Comparison of ENCODE assay signal across 12 cellular contexts in the genomic region with DNA sequence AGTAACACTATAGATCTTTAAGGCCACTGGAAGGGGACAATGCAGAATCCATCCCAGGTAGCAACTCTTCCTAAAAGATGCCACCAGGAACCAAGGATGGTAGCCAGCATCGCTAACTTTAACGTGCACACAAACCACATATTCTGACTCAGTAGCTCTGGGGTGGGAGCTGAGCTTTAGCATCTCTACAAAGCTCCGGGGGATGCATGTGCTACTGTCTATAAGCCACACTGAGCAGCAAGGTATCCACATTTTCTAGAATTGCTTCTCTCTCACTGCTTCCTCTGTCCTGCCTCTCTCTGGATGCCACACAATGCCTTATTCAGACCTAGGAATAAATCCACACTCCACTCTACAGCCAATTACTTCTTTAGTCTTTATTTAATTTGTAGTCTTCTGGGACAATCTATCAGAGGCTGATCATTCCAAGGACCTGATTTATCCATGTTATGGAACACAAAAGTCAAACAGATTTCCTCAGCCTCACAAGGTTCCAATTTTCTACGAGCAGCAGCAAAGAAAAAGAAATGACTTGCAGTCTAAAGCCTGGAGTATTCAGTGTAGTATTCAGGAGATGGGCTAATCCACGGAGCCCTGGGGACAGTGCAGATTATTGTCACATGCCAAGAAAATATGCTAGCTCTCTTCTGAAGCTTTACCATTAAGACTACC. TPM values are rescaled to one million over a fixed set of nuclear protein-coding genes. Genes with fewer than 3 reads are reported as not detected.
A peak's percentile ranks its signal among the peaks of the same experiment; 100 is the strongest.
DNase-seq lines count a peak whose midpoint lies in the region; ATAC-seq and TF ChIP-seq lines count a peak whose summit lies in the region.
"Had no signal": no experiment of that assay in that cellular context is flagged by ENCODE, and none has a peak within 500 bp of the region (broad histone marks: within the 10 kb centered on the region; RNA-seq: fewer than 3 reads in every experiment).

No MANE protein-coding gene starts in this region.

- no peaks in the 10 kb centered on the region for H3K9me3 ChIP-seq in upper lobe of right lung
- H3K9me3 ChIP-seq: SK-N-SH had no signal

- H3K9me3 Mint-ChIP-seq in activated naive CD4-positive, alpha-beta T cell treated with anti-CD3 and anti-CD28 coated beads, Interleukin-2, amount 50 U/mL, for 24 hours, result no peaks in the 10 kb centered on the region
- H3K9me3 Mint-ChIP-seq in activated CD4-positive, alpha-beta memory T cell treated with anti-CD3 and anti-CD28 coated beads, Interleukin-2, amount 10 ng/mL, durations not matched to agents 7 days and 5 days, result no peaks in the 10 kb centered on the region

- POLR2A ChIA-PET in activated CD4-positive, alpha-beta memory T cell treated with anti-CD3 and anti-CD28 coated beads, Interleukin-2, amount 10 ng/mL, durations not matched to agents 7 days and 5 days (lab: Charles Lee), result interaction anchor here (0.6 to 2.6 kb wide), 21 partner anchors 9 to 1124 kb away, joined by 3 to 13 read pairs (median 4); no protein-coding TSS in a partner anchor
- POLR2A ChIA-PET in GM10248 (lab: Yijun Ruan, JAX), result interaction anchor here (0.6 to 1.3 kb wide), 3 partner anchors 33 to 156 kb away, joined by 3 to 4 read pairs (median 3); no protein-coding TSS in a partner anchor

- DNase-seq in activated naive CD4-positive, alpha-beta T cell treated with anti-CD3 and anti-CD28 coated beads, Interleukin-2, amount 50 U/mL, for 16 hours, result no peak
- no peak for DNase-seq in activated CD4-positive, alpha-beta memory T cell treated with anti-CD3 and anti-CD28 coated beads, Interleukin-2, amount 10 ng/mL, durations not matched to agents 7 days and 5 days
- peak; percentile 35 for DNase-seq in midbrain (lab: John Stamatoyannopoulos, UW)
- no peak for DNase-seq in upper lobe of right lung
- no peak for DNase-seq in GM10248 (ENCODE audit: extremely low spot score)
- DNase-seq in nucleus accumbens (lab: John Stamatoyannopoulos, UW), result no peak
- no peak for DNase-seq in NCI-H2107 treated with DMSO at 0.1 percent for 48 hours (lab: John Stamatoyannopoulos, UW; ENCODE audit: unreplicated experiment)
- DNase-seq: head of caudate nucleus; NCI-H345; SK-N-SH; stimulated activated CD8-positive, alpha-beta memory T cell treated with anti-CD3 and anti-CD28 coated beads, Interleukin-4, amount 100 ng/mL, for 48 hours had no signal

- H3K27ac Mint-ChIP-seq in activated naive CD4-positive, alpha-beta T cell treated with anti-CD3 and anti-CD28 coated beads, Interleukin-2, amount 50 U/mL, for 24 hours, result peak overlapping the region; percentile 90
- peak overlapping the region; percentile 68 for H3K27ac Mint-ChIP-seq in activated CD4-positive, alpha-beta memory T cell treated with anti-CD3 and anti-CD28 coated beads, Interleukin-2, amount 10 ng/mL, durations not matched to agents 7 days and 5 days

- intact Hi-C loops in upper lobe of right lung (cut with DNase I), result loop anchor here (5.0 kb wide), 1 partner anchor 183 kb away; no protein-coding TSS in a partner anchor

- no peaks in the 10 kb centered on the region for H3K27me3 ChIP-seq in upper lobe of right lung

- H3K36me3 Mint-ChIP-seq in activated naive CD4-positive, alpha-beta T cell treated with anti-CD3 and anti-CD28 coated beads, Interleukin-2, amount 50 U/mL, for 24 hours, result peaks cover 20% of the 10 kb centered on the region
- H3K36me3 Mint-ChIP-seq in activated CD4-positive, alpha-beta memory T cell treated with anti-CD3 and anti-CD28 coated beads, Interleukin-2, amount 10 ng/mL, durations not matched to agents 7 days and 5 days (ENCODE audit: low read depth), result peaks cover 86% of the 10 kb centered on the region

- ATAC-seq in upper lobe of right lung, result no peak

- CTCF ChIA-PET in activated CD4-positive, alpha-beta memory T cell treated with anti-CD3 and anti-CD28 coated beads, Interleukin-2, amount 10 ng/mL, durations not matched to agents 7 days and 5 days (lab: Charles Lee), result interaction anchor here (0.6 to 2.2 kb wide), 6 partner anchors 8 to 183 kb away, joined by 3 to 9 read pairs (median 4); no protein-coding TSS in a partner anchor
- CTCF ChIA-PET in GM10248 (lab: Yijun Ruan, JAX), result interaction anchor here (0.7 to 6.0 kb wide), 12 partner anchors 9 to 298 kb away, joined by 3 to 33 read pairs (median 4); no protein-coding TSS in a partner anchor

- peaks cover 10% of the 10 kb centered on the region for H3K4me1 ChIP-seq in upper lobe of right lung

- no peak overlapping the region for H3K27ac ChIP-seq in upper lobe of right lung

- peak overlapping the region; percentile 2 for H3K4me3 ChIP-seq in upper lobe of right lung

- no peaks in the 10 kb centered on the region for H3K27me3 Mint-ChIP-seq in activated naive CD4-positive, alpha-beta T cell treated with anti-CD3 and anti-CD28 coated beads, Interleukin-2, amount 50 U/mL, for 24 hours
- H3K27me3 Mint-ChIP-seq in activated CD4-positive, alpha-beta memory T cell treated with anti-CD3 and anti-CD28 coated beads, Interleukin-2, amount 10 ng/mL, durations not matched to agents 7 days and 5 days, result no peaks in the 10 kb centered on the region

- H3K36me3 ChIP-seq in upper lobe of right lung, result no peaks in the 10 kb centered on the region

- peak overlapping the region; percentile 100 for H3K4me3 Mint-ChIP-seq in activated naive CD4-positive, alpha-beta T cell treated with anti-CD3 and anti-CD28 coated beads, Interleukin-2, amount 50 U/mL, for 24 hours
- H3K4me3 Mint-ChIP-seq in activated CD4-positive, alpha-beta memory T cell treated with anti-CD3 and anti-CD28 coated beads, Interleukin-2, amount 10 ng/mL, durations not matched to agents 7 days and 5 days, result peak overlapping the region; percentile 92

- peaks cover 63% of the 10 kb centered on the region for H3K4me1 Mint-ChIP-seq in activated naive CD4-positive, alpha-beta T cell treated with anti-CD3 and anti-CD28 coated beads, Interleukin-2, amount 50 U/mL, for 24 hours
- peaks cover 55% of the 10 kb centered on the region for H3K4me1 Mint-ChIP-seq in activated CD4-positive, alpha-beta memory T cell treated with anti-CD3 and anti-CD28 coated beads, Interleukin-2, amount 10 ng/mL, durations not matched to agents 7 days and 5 days

- no peak for TF ChIP-seq CTCF in upper lobe of right lung (IDR thresholded peaks at IDR 0.05)
- no peak for TF ChIP-seq CTCF in GM10248 (IDR thresholded peaks at IDR 0.05; ENCODE audit: control extremely low read depth, extremely low read depth, low read depth, missing control alignments)

RNA-seq across cellular contexts. Expression of a gene that starts 4.4 kb away (rescaled TPM):
- total RNA-seq in activated CD4-positive, alpha-beta memory T cell treated with anti-CD3 and anti-CD28 coated beads, Interleukin-2, amount 10 ng/mL, durations not matched to agents 7 days and 5 days, result 100 to 1,000 TPM; 102 to 109 TPM
- 17.3 TPM for total RNA-seq in upper lobe of right lung

RNA-seq across cellular contexts. Expression of a gene that starts 51.9 kb away (rescaled TPM):
- 10 to 100 TPM; 60.9 to 66.4 TPM for total RNA-seq in activated CD4-positive, alpha-beta memory T cell treated with anti-CD3 and anti-CD28 coated beads, Interleukin-2, amount 10 ng/mL, durations not matched to agents 7 days and 5 days
- total RNA-seq in upper lobe of right lung, result 77.5 TPM
